ENCODE assay signal across 1 cellular context in genomic region chr5:6471252-6471651, GRCh38.
TF ChIP-seq lines count a peak whose summit lies in the region.

No MANE protein-coding gene starts in this region.

TF ChIP-seq in HEK293, 187 proteins besides CTCF, POLR2A, EP300 and RAD21:
- TF ChIP-seq ZNF148 (tag by site-specific recombination; IDR thresholded peaks at IDR 0.05; ENCODE audit: borderline replicate concordance) (no peak), SP2 (tag by site-specific recombination; IDR thresholded peaks at IDR 0.05) (no peak), IKZF3 (tag by site-specific recombination; IDR thresholded peaks at IDR 0.05) (no peak), ZFP37 (tag by site-specific recombination; IDR thresholded peaks at IDR 0.05) (no peak), GLIS1 (tag by site-specific recombination; IDR thresholded peaks at IDR 0.05) (peak; percentile 79), ZIC2 (tag by site-specific recombination; IDR thresholded peaks at IDR 0.05) (peak; percentile 43; the same call in 1 of the 2 replicates), GFI1B (tag by site-specific recombination; IDR thresholded peaks at IDR 0.05) (no peak)
